21 cellular contexts compared by ENCODE assay signal in genomic region chr12:15180975-15181683, GRCh38. TPM values are rescaled to one million over a fixed set of nuclear protein-coding genes. Genes with fewer than 3 reads are reported as not detected.
DNase-seq lines count a peak whose midpoint lies in the region; ATAC-seq and TF ChIP-seq lines count a peak whose summit lies in the region.
"Had no signal": no experiment of that assay in that cellular context is flagged by ENCODE, and none has a peak within 500 bp of the region (broad histone marks: within the 10 kb centered on the region; RNA-seq: fewer than 3 reads in every experiment).

No MANE protein-coding gene starts in this region.

- no peaks in the 10 kb centered on the region for H3K4me1 Mint-ChIP-seq in activated CD8-positive, alpha-beta T cell treated with anti-CD3 and anti-CD28 coated beads, Interleukin-2, amount 10 ng/mL, durations not matched to agents 7 days and 5 days (ENCODE audit: low read depth)

- intact Hi-C loops in Right ventricle myocardium inferior (cut with DNase I): no loop called here
- intact Hi-C loops in cardiac septum (cut with DNase I): no loop called here
- intact Hi-C loops in mucosa of descending colon (cut with DNase I, micrococcal nuclease): no loop called here

- no peak overlapping the region for H3K4me3 Mint-ChIP-seq in activated CD8-positive, alpha-beta T cell treated with anti-CD3 and anti-CD28 coated beads, Interleukin-2, amount 10 ng/mL, durations not matched to agents 7 days and 5 days
- H3K4me3 Mint-ChIP-seq: endodermal cell; T-helper 1 cell treated with Interleukin-12 subunit alpha and Interleukin-12 subunit beta and Interleukin-4 antibody, amounts not matched to agents 30 μg/mL and 1 μg/mL, for 36 hours had no signal

- H3K9ac ChIP-seq in skeletal muscle tissue (ENCODE audit: low read depth in 1 of 3, low read length in 3 of 3): no peak overlapping the region

- ATAC-seq in Right ventricle myocardium inferior: peak; percentile 91
- peak; percentile 34 for ATAC-seq in mucosa of descending colon
- ATAC-seq in GM18907 (IDR thresholded peaks at IDR 0.05; ENCODE audit: unreplicated experiment): no peak
- no peak for ATAC-seq in activated CD8-positive, alpha-beta T cell treated with anti-CD3 and anti-CD28 coated beads, Interleukin-2, amount 10 ng/mL, durations not matched to agents 7 days and 5 days
- ATAC-seq in HG03460 (IDR thresholded peaks at IDR 0.05; ENCODE audit: unreplicated experiment): no peak
- no peak for ATAC-seq in HG02759 (IDR thresholded peaks at IDR 0.05; ENCODE audit: unreplicated experiment)
- ATAC-seq: activated naive CD4-positive, alpha-beta T cell treated with anti-CD3 and anti-CD28 coated beads, Interleukin-2, amount 50 U/mL, for 72 hours; K562 had no signal

- H3K9me3 Mint-ChIP-seq in activated CD8-positive, alpha-beta T cell treated with anti-CD3 and anti-CD28 coated beads, Interleukin-2, amount 10 ng/mL, durations not matched to agents 7 days and 5 days (ENCODE audit: insufficient read depth): no peaks in the 10 kb centered on the region
- H3K9me3 Mint-ChIP-seq: activated naive CD4-positive, alpha-beta T cell treated with anti-CD3 and anti-CD28 coated beads, Interleukin-2, amount 50 U/mL, for 72 hours; T-helper 1 cell treated with Interleukin-12 subunit alpha and Interleukin-12 subunit beta and Interleukin-4 antibody, amounts not matched to agents 30 μg/mL and 1 μg/mL, for 36 hours had no signal

- H3K27me3 ChIP-seq in skeletal muscle tissue (ENCODE audit: control insufficient read depth in 3 of 3, insufficient read depth in 3 of 3, low read length in 3 of 3): no peaks in the 10 kb centered on the region
- H3K27me3 ChIP-seq: BE2C had no signal

- H3K4me1 ChIP-seq in mucosa of descending colon (ENCODE audit: low read depth): no peaks in the 10 kb centered on the region
- H3K4me1 ChIP-seq in skeletal muscle tissue (ENCODE audit: control insufficient read depth in 3 of 3, insufficient read depth in 3 of 3, low read length in 3 of 3): peaks cover 0 to 2% (median 0%) of the 10 kb centered on the region in 3 donors

- TF ChIP-seq CTCF in mucosa of descending colon (IDR thresholded peaks at IDR 0.05): no peak

- H3K36me3 ChIP-seq in mucosa of descending colon (ENCODE audit: low read depth) (no peaks in the 10 kb centered on the region), skeletal muscle tissue (ENCODE audit: control insufficient read depth in 3 of 3, insufficient read depth in 3 of 3, low read length in 3 of 3) (no peaks in the 10 kb centered on the region)
- H3K36me3 ChIP-seq: BE2C, neutrophil had no signal

- POLR2A ChIA-PET in activated CD8-positive, alpha-beta T cell treated with anti-CD3 and anti-CD28 coated beads, Interleukin-2, amount 10 ng/mL, durations not matched to agents 7 days and 5 days (lab: Charles Lee): no interaction called here

- H3K27me3 Mint-ChIP-seq in activated CD8-positive, alpha-beta T cell treated with anti-CD3 and anti-CD28 coated beads, Interleukin-2, amount 10 ng/mL, durations not matched to agents 7 days and 5 days (ENCODE audit: low read depth): peaks cover 6% of the 10 kb centered on the region

- H3K36me3 Mint-ChIP-seq in activated CD8-positive, alpha-beta T cell treated with anti-CD3 and anti-CD28 coated beads, Interleukin-2, amount 10 ng/mL, durations not matched to agents 7 days and 5 days (ENCODE audit: low read depth): no peaks in the 10 kb centered on the region
- H3K36me3 Mint-ChIP-seq: activated naive CD4-positive, alpha-beta T cell treated with anti-CD3 and anti-CD28 coated beads, Interleukin-2, amount 50 U/mL, for 72 hours had no signal

- H3K9me3 ChIP-seq in mucosa of descending colon (no peaks in the 10 kb centered on the region), skeletal muscle tissue (ENCODE audit: control insufficient read depth in 3 of 3, low read length in 3 of 3) (no peaks in the 10 kb centered on the region)
- H3K9me3 ChIP-seq: BE2C, neutrophil had no signal

- DNase-seq in Right ventricle myocardium inferior (ENCODE audit: missing footprints) (no peak), cardiac septum (ENCODE audit: low spot score) (no peak), mucosa of descending colon (no peak)
- no peak for DNase-seq in activated CD8-positive, alpha-beta T cell treated with anti-CD3 and anti-CD28 coated beads, Interleukin-2, amount 10 ng/mL, durations not matched to agents 7 days and 5 days
- DNase-seq: 8988T; activated CD4-positive, alpha-beta T cell treated with anti-CD3 and anti-CD28 coated beads for 4 hours; GF-D8; glutamatergic neuron; H7; NCI-H1436; NCI-H510A had no signal

- H3K4me3 ChIP-seq in mucosa of descending colon (no peak overlapping the region), skeletal muscle tissue (ENCODE audit: low read length in 3 of 3) (no peak overlapping the region)
- H3K4me3 ChIP-seq: K562 had no signal

- H3K27ac ChIP-seq in skeletal muscle tissue (ENCODE audit: low read depth, low read length): peak overlapping the region; percentile 34
- H3K27ac ChIP-seq: neutrophil had no signal

- CTCF ChIA-PET in activated CD8-positive, alpha-beta T cell treated with anti-CD3 and anti-CD28 coated beads, Interleukin-2, amount 10 ng/mL, durations not matched to agents 7 days and 5 days (lab: Charles Lee): no interaction called here

- H3K27ac Mint-ChIP-seq in activated CD8-positive, alpha-beta T cell treated with anti-CD3 and anti-CD28 coated beads, Interleukin-2, amount 10 ng/mL, durations not matched to agents 7 days and 5 days: no peak overlapping the region
- H3K27ac Mint-ChIP-seq: endodermal cell; T-helper 1 cell treated with Interleukin-12 subunit alpha and Interleukin-12 subunit beta and Interleukin-4 antibody, amounts not matched to agents 30 μg/mL and 1 μg/mL, for 36 hours had no signal

RNA-seq across cellular contexts. Expression of gene RERG, which starts 40.1 kb away (rescaled TPM):
- total RNA-seq in Right ventricle myocardium inferior: 4.0 TPM
- 3.1 TPM for total RNA-seq in cardiac septum
- total RNA-seq in mucosa of descending colon: 10 to 100 TPM in 1 of 3 donors, 1 to 10 TPM in 2; 1.4 to 31.6 (median 5.2) TPM
- total RNA-seq in skeletal muscle tissue: 4.7 TPM
- not detected for total RNA-seq in activated CD8-positive, alpha-beta T cell treated with anti-CD3 and anti-CD28 coated beads, Interleukin-2, amount 10 ng/mL, durations not matched to agents 7 days and 5 days
- total RNA-seq: activated naive CD4-positive, alpha-beta T cell treated with anti-CD3 and anti-CD28 coated beads, Interleukin-2, amount 50 U/mL, for 72 hours; H7 had no signal

Comparison
In these comparisons a context has a peak if more than half of its experiments do, and no peak if none do; other contexts are left out.
1. ATAC-seq: peak in Right ventricle myocardium inferior (single experiment) and mucosa of descending colon (single experiment); none in GM18907 (single experiment), activated CD8-positive, alpha-beta T cell treated with anti-CD3 and anti-CD28 coated beads, Interleukin-2, amount 10 ng/mL, durations not matched to agents 7 days and 5 days (single experiment), HG03460 (single experiment) and HG02759 (single experiment).